1 cellular context compared by ENCODE assay signal in the genomic region with DNA sequence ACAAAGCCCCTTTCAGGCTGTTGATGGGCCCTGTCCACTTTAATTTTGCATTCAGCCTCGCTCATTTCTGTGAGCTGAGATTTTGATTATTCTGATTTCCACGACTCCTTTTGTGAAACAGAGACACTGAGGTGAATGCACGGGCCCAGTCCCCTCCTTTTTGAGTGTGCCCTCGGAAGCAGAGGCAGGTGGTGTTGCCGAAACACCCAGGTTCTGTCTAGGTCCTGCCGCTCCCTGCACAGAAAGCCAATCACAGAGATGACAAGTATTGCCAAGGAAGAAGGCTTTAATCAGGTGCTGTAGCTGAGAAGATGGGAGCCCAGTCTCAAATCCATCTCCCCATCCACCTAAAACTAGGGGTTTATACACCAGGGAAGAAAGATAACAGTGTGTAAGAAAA.
TF ChIP-seq lines count a peak whose summit lies in the region.

No MANE protein-coding gene starts in this region.

TF ChIP-seq in SK-N-SH, 30 proteins besides CTCF, POLR2A, EP300 and RAD21 (continued from another document):
- TF ChIP-seq MAX (IDR thresholded peaks at IDR 0.05; ENCODE audit: low read depth) (no peak), MXI1 (IDR thresholded peaks at IDR 0.05; ENCODE audit: low read depth, low read length) (no peak), EZH2phosphoT487 (IDR thresholded peaks at IDR 0.05; ENCODE audit: borderline replicate concordance, low read depth) (no peak), SMC3 (IDR thresholded peaks at IDR 0.05; ENCODE audit: low read depth, low read length) (no peak), FOSL2 (IDR thresholded peaks at IDR 0.05; ENCODE audit: borderline replicate concordance, low read depth) (no peak), RCOR1 (IDR thresholded peaks at IDR 0.05; ENCODE audit: low read length) (no peak), YY1 (IDR thresholded peaks at IDR 0.05; ENCODE audit: low read depth) (no peak), SIN3A (IDR thresholded peaks at IDR 0.05; ENCODE audit: borderline replicate concordance, low read depth, low read length) (no peak), ZBTB33 (IDR thresholded peaks at IDR 0.05; ENCODE audit: borderline replicate concordance, low read depth) (no peak), RFX5 (IDR thresholded peaks at IDR 0.05; ENCODE audit: low read length) (no peak)
- TF ChIP-seq, protein P1, sequence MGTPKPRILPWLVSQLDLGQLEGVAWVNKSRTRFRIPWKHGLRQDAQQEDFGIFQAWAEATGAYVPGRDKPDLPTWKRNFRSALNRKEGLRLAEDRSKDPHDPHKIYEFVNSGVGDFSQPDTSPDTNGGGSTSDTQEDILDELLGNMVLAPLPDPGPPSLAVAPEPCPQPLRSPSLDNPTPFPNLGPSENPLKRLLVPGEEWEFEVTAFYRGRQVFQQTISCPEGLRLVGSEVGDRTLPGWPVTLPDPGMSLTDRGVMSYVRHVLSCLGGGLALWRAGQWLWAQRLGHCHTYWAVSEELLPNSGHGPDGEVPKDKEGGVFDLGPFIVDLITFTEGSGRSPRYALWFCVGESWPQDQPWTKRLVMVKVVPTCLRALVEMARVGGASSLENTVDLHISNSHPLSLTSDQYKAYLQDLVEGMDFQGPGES (IDR thresholded peaks at IDR 0.05; ENCODE audit: low read depth, low read length), result no peak
- TF ChIP-seq, protein P2, sequence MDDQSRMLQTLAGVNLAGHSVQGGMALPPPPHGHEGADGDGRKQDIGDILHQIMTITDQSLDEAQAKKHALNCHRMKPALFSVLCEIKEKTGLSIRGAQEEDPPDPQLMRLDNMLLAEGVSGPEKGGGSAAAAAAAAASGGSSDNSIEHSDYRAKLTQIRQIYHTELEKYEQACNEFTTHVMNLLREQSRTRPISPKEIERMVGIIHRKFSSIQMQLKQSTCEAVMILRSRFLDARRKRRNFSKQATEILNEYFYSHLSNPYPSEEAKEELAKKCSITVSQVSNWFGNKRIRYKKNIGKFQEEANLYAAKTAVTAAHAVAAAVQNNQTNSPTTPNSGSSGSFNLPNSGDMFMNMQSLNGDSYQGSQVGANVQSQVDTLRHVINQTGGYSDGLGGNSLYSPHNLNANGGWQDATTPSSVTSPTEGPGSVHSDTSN (IDR thresholded peaks at IDR 0.05), result no peak
